Comparison of ENCODE assay signal across 28 cellular contexts in genomic region chr4:145341381-145341780, GRCh38.
"Had no signal": no experiment of that assay in that cellular context is flagged by ENCODE, and none has a peak within 500 bp of the region (broad histone marks: within the 10 kb centered on the region; RNA-seq: fewer than 3 reads in every experiment).

No MANE protein-coding gene starts in this region.

- H3K27ac Mint-ChIP-seq: activated B cell treated with CpG ODN at 0.5 μM for 24 hours; activated CD8-positive, alpha-beta T cell treated with anti-CD3 and anti-CD28 coated beads for 36 hours; activated naive CD8-positive, alpha-beta T cell; activated T-helper 17 cell treated with anti-CD3 and anti-CD28 coated beads, Interleukin-2, amount 50 U/mL, for 72 hours; T-helper 17 cell; T-helper 2 cell treated with Interferon-gamma antibody and Interleukin-4, amounts not matched to agents 5 μg/mL and 100 μg/mL, for 36 hours had no signal

- ATAC-seq: activated CD4-positive, CD25-positive, alpha-beta regulatory T cell treated with anti-CD3 and anti-CD28 coated beads, Interleukin-2, amount 50 U/mL, for 24 hours; activated CD8-positive, alpha-beta T cell treated with anti-CD3 and anti-CD28 coated beads for 36 hours; activated T-cell treated with anti-CD3 and anti-CD28 coated beads, Interleukin-2, amount 50 U/mL, for 4 hours; activated T-helper 17 cell treated with anti-CD3 and anti-CD28 coated beads, Interleukin-2, amount 50 U/mL, for 72 hours; body of pancreas; foreskin keratinocyte; gastrocnemius medialis; T-helper 17 cell had no signal

- H3K9me3 ChIP-seq: body of pancreas, esophagus muscularis mucosa, gastrocnemius medialis had no signal

- H3K4me3 ChIP-seq: body of pancreas, esophagus muscularis mucosa, gastrocnemius medialis had no signal

- H3K9me3 Mint-ChIP-seq: activated B cell treated with CpG ODN at 0.5 μM for 24 hours; activated CD8-positive, alpha-beta T cell treated with anti-CD3 and anti-CD28 coated beads for 36 hours; activated T-cell treated with anti-CD3 and anti-CD28 coated beads, Interleukin-2, amount 50 U/mL, for 4 hours; activated T-helper 17 cell treated with anti-CD3 and anti-CD28 coated beads, Interleukin-2, amount 50 U/mL, for 72 hours; T-helper 2 cell treated with Interferon-gamma antibody and Interleukin-4, amounts not matched to agents 5 μg/mL and 100 μg/mL, for 36 hours had no signal

- H3K36me3 Mint-ChIP-seq: activated naive CD8-positive, alpha-beta T cell had no signal

- H3K36me3 ChIP-seq: esophagus muscularis mucosa, gastrocnemius medialis, WERI-Rb-1 had no signal

- H3K4me3 Mint-ChIP-seq: activated B cell treated with CpG ODN at 0.5 μM for 24 hours; activated CD8-positive, alpha-beta T cell treated with anti-CD3 and anti-CD28 coated beads for 36 hours; activated naive CD8-positive, alpha-beta T cell; activated T-cell treated with anti-CD3 and anti-CD28 coated beads, Interleukin-2, amount 50 U/mL, for 4 hours; activated T-helper 17 cell treated with anti-CD3 and anti-CD28 coated beads, Interleukin-2, amount 50 U/mL, for 72 hours; T-helper 17 cell; T-helper 2 cell treated with Interferon-gamma antibody and Interleukin-4, amounts not matched to agents 5 μg/mL and 100 μg/mL, for 36 hours had no signal

- H3K27ac ChIP-seq: body of pancreas, esophagus muscularis mucosa, foreskin keratinocyte, gastrocnemius medialis, WERI-Rb-1 had no signal

- H3K27me3 Mint-ChIP-seq: activated CD8-positive, alpha-beta T cell treated with anti-CD3 and anti-CD28 coated beads for 36 hours; activated naive CD8-positive, alpha-beta T cell; activated T-helper 17 cell treated with anti-CD3 and anti-CD28 coated beads, Interleukin-2, amount 50 U/mL, for 72 hours had no signal

- H3K4me1 ChIP-seq: esophagus muscularis mucosa, foreskin keratinocyte had no signal

- DNase-seq: activated B cell treated with CpG ODN at 0.5 μM for 24 hours; activated CD4-positive, alpha-beta T cell treated with anti-CD3 and anti-CD28 coated beads for 48 hours; activated CD4-positive, alpha-beta T cell treated with anti-CD3 and anti-CD28 coated beads, Interleukin-2, amount 50 U/mL, for 1 hour; activated CD4-positive, alpha-beta T cell treated with anti-CD3 and anti-CD28 coated beads, Interleukin-2, amount 50 U/mL, for 48 hours; activated CD8-positive, alpha-beta memory T cell treated with anti-CD3 and anti-CD28 coated beads for 24 hours; activated CD8-positive, alpha-beta T cell treated with anti-CD3 and anti-CD28 coated beads for 36 hours; activated effector memory CD4-positive, alpha-beta T cell treated with Interleukin-2 at 50 U/mL for 16 hours; activated gamma-delta T cell treated with Interleukin-2 at 50 U/mL for 16 hours; activated naive CD4-positive, alpha-beta T cell treated with anti-CD3 and anti-CD28 coated beads, Interleukin-2, amount 50 U/mL, for 16 hours; activated naive CD4-positive, alpha-beta T cell treated with Interleukin-2 at 50 U/mL for 16 hours; activated T-cell treated with anti-CD3 and anti-CD28 coated beads, Interleukin-2, amount 50 U/mL, for 4 hours; amniotic stem cell; anterior cingulate cortex; body of pancreas; caudate nucleus; effector CD8-positive, alpha-beta T cell; foreskin keratinocyte; gastrocnemius medialis; glutamatergic neuron; T-helper 1 cell; T-helper 17 cell; T1000; WERI-Rb-1 had no signal

- H3K4me1 Mint-ChIP-seq: activated B cell treated with CpG ODN at 0.5 μM for 24 hours; activated T-helper 17 cell treated with anti-CD3 and anti-CD28 coated beads, Interleukin-2, amount 50 U/mL, for 72 hours; T-helper 17 cell had no signal

- H3K27me3 ChIP-seq: body of pancreas, esophagus muscularis mucosa, foreskin keratinocyte, gastrocnemius medialis had no signal
